7 cellular contexts compared by ENCODE assay signal in genomic region chr15:32323353-32323752, GRCh38.
DNase-seq lines count a peak whose midpoint lies in the region; FAIRE-seq and TF ChIP-seq lines count a peak whose summit lies in the region.
"Not testable (repeated sequence)": the region's sequence is repeated elsewhere in the genome, so short reads cannot be mapped to it uniquely, and the experiment has no call there.

No MANE protein-coding gene starts in this region.

- CTCF ChIA-PET in H1 (lab: Charles Lee; ENCODE audit: partially characterized antibody): not testable (repeated sequence)

- H2BK15ac ChIP-seq in H1 (ENCODE audit: low read length): not testable (repeated sequence)

- not testable (repeated sequence) for H4K91ac ChIP-seq in H1 (replicated peaks; ENCODE audit: insufficient read length, low read length)

- H3K56ac ChIP-seq in H1 (replicated peaks; ENCODE audit: insufficient read length, low read depth, low read length): not testable (repeated sequence)

- DNase-seq in Ammon's horn (ENCODE audit: low spot score): peak; percentile 0
- DNase-seq in HTR-8/SVneo (ENCODE audit: insufficient read length, low spot score); H1 (ENCODE audit: low read depth in 1 of 2, low spot score in 2 of 2): not testable (repeated sequence)
- peak; percentile 0 for DNase-seq in fibroblast of gingiva (ENCODE audit: low read depth)
- DNase-seq in kidney: peak; percentile 33
- peak; percentile 44 for DNase-seq in posterior vena cava (ENCODE audit: low spot score)
- DNase-seq in vagina (ENCODE audit: extremely low spot score in 2 of 2): peak; percentile 40 to 43

- FAIRE-seq in HTR-8/SVneo (lab: Jason Lieb, UNC) (peak; percentile 40), H1 (lab: Jason Lieb, UNC) (peak; percentile 69)
- FAIRE-seq in kidney (lab: Jason Lieb, UNC): not testable (repeated sequence)

- not testable (repeated sequence) for H2AK5ac ChIP-seq in H1 (ENCODE audit: low read depth, low read length)

- POLR2A ChIA-PET in H1 (lab: Charles Lee; ENCODE audit: partially characterized antibody): not testable (repeated sequence)

- not testable (repeated sequence) for H3K14ac ChIP-seq in H1 (ENCODE audit: insufficient read length)

- not testable (repeated sequence) for H3K79me2 ChIP-seq in H1 (ENCODE audit: control insufficient read depth in 1 of 2, insufficient read depth in 2 of 2, low read length in 2 of 2)

- not testable (repeated sequence) for TF ChIP-seq CTCF in H1 (IDR thresholded peaks at IDR 0.05; ENCODE audit: control extremely low read depth in 1 of 3, insufficient read depth in 1 of 3, low read depth in 1 of 3, low read length in 3 of 3); kidney (IDR thresholded peaks at IDR 0.05; ENCODE audit: borderline replicate concordance, extremely low read depth, insufficient read depth); vagina (IDR thresholded peaks at IDR 0.05)

- not testable (repeated sequence) for H4K8ac ChIP-seq in H1 (ENCODE audit: extremely low read depth, insufficient read depth, low read length)

- not testable (repeated sequence) for H2BK120ac ChIP-seq in H1 (replicated peaks; ENCODE audit: low read depth, low read length)

- H3K23ac ChIP-seq in H1 (ENCODE audit: insufficient read length): not testable (repeated sequence)

- WGBS in H1 (ENCODE audit: extremely low coverage in 1 of 2, insufficient coverage in 1 of 2, insufficient read length in 1 of 2, insufficient replicate concordance in 2 of 2, low coverage in 1 of 2, low lambda C conversion rate in 2 of 2, missing lambda C conversion rate in 1 of 2), 2 experiments: 88% methylated on average over 3 of the region's 4 CpGs; no CpG with 5 or more reads in 1 of the 2 experiments

- TF ChIP-seq RAD21 in H1 (IDR thresholded peaks at IDR 0.05 in 1 of 2, conservative IDR thresholded peaks at IDR 0.05 in 1 of 2; ENCODE audit: low read depth in 2 of 2, low read length in 2 of 2): not testable (repeated sequence)

- H4K20me1 ChIP-seq in H1 (replicated peaks in 1 of 2; ENCODE audit: control insufficient read depth in 1 of 2, insufficient read depth in 2 of 2, low read length in 2 of 2): not testable (repeated sequence)

- not testable (repeated sequence) for TF ChIP-seq POLR2A in H1 (IDR thresholded peaks at IDR 0.05; ENCODE audit: control extremely low read depth in 1 of 2, low read depth in 2 of 2, low read length in 2 of 2); vagina (IDR thresholded peaks at IDR 0.05)

- not testable (repeated sequence) for H3K4me2 ChIP-seq in H1 (ENCODE audit: insufficient read depth in 1 of 2, low read depth in 2 of 2, low read length in 2 of 2)

- not testable (repeated sequence) for H3K9me3 ChIP-seq in H1 (ENCODE audit: insufficient read depth in 2 of 2, low read depth in 1 of 2, low read length in 1 of 2); kidney (ENCODE audit: control insufficient read depth in 1 of 2, low read length in 2 of 2); vagina

- H3K4ac ChIP-seq in H1 (replicated peaks; ENCODE audit: insufficient read length, low read depth, low read length): not testable (repeated sequence)

- not testable (repeated sequence) for H3K4me1 ChIP-seq in H1 (replicated peaks in 1 of 4; ENCODE audit: control insufficient read depth in 3 of 4, insufficient read depth in 4 of 4, low read length in 3 of 4); kidney (ENCODE audit: control insufficient read depth in 1 of 2, insufficient read depth in 1 of 2, low read depth in 1 of 2, low read length in 2 of 2); vagina

- H2BK20ac ChIP-seq in H1 (ENCODE audit: low read length): not testable (repeated sequence)

- H3K36me3 ChIP-seq in H1 (ENCODE audit: control insufficient read depth in 2 of 4, insufficient read depth in 4 of 4, low read length in 3 of 4); kidney (ENCODE audit: control insufficient read depth in 1 of 2, insufficient read depth in 2 of 2, low read length in 2 of 2); vagina: not testable (repeated sequence)

- not testable (repeated sequence) for H3K27ac ChIP-seq in H1 (ENCODE audit: low read depth, low read length); kidney (ENCODE audit: low read depth in 2 of 2, low read length in 2 of 2); vagina

- not testable (repeated sequence) for H2BK12ac ChIP-seq in H1 (ENCODE audit: low read depth, low read length)

- H3K4me3 ChIP-seq in H1 (ENCODE audit: extremely low read depth in 1 of 4, insufficient read depth in 2 of 4, low read depth in 3 of 4, low read length in 4 of 4); kidney (ENCODE audit: low read length in 2 of 2); vagina: not testable (repeated sequence)

- not testable (repeated sequence) for H3K27me3 ChIP-seq in H1 (replicated peaks in 1 of 4; ENCODE audit: control insufficient read depth in 3 of 4, extremely low read depth in 1 of 4, insufficient read depth in 3 of 4, low read length in 3 of 4); vagina

- not testable (repeated sequence) for H3K79me1 ChIP-seq in H1 (ENCODE audit: low read depth, low read length)

- intact Hi-C loops in kidney (cut with DNase I); posterior vena cava (cut with DNase I); vagina (cut with DNase I): not testable (repeated sequence)

- H4K5ac ChIP-seq in H1 (ENCODE audit: insufficient read length, low read depth, low read length): not testable (repeated sequence)

- H2BK5ac ChIP-seq in H1 (ENCODE audit: low read depth, low read length): not testable (repeated sequence)

- TF ChIP-seq EP300 in H1 (IDR thresholded peaks at IDR 0.05; ENCODE audit: borderline replicate concordance in 1 of 2, low read depth in 2 of 2, low read length in 2 of 2): not testable (repeated sequence)

- H3K18ac ChIP-seq in H1 (ENCODE audit: extremely low read depth, low read length): not testable (repeated sequence)

- not testable (repeated sequence) for H2AFZ ChIP-seq in H1 (ENCODE audit: low read length)

- H3K23me2 ChIP-seq in H1 (ENCODE audit: low read depth, low read length): not testable (repeated sequence)

- not testable (repeated sequence) for H3K9ac ChIP-seq in H1 (replicated peaks in 1 of 4; ENCODE audit: extremely low read depth in 1 of 4, low read depth in 3 of 4, low read length in 3 of 4); kidney (ENCODE audit: low read length in 2 of 2)
